ENCODE assay signal across 9 cellular contexts in genomic region chr5:176901260-176902101, GRCh38. TPM values are rescaled to one million over a fixed set of nuclear protein-coding genes. Genes with fewer than 3 reads are reported as not detected.
A peak's percentile ranks its signal among the peaks of the same experiment; 100 is the strongest.
DNase-seq lines count a peak whose midpoint lies in the region; ATAC-seq and TF ChIP-seq lines count a peak whose summit lies in the region.
"Had no signal": no experiment of that assay in that cellular context is flagged by ENCODE, and none has a peak within 500 bp of the region (broad histone marks: within the 10 kb centered on the region; RNA-seq: fewer than 3 reads in every experiment).

No MANE protein-coding gene starts in this region.

- intact Hi-C loops in naive thymus-derived CD4-positive, alpha-beta T cell (cut with micrococcal nuclease), result no loop called here

- POLR2A ChIA-PET in naive thymus-derived CD4-positive, alpha-beta T cell (lab: Charles Lee), result no interaction called here

- H3K9me3 Mint-ChIP-seq in naive thymus-derived CD4-positive, alpha-beta T cell, result no peaks in the 10 kb centered on the region
- no peaks in the 10 kb centered on the region for H3K9me3 Mint-ChIP-seq in endodermal cell

- H3K4me1 ChIP-seq in naive thymus-derived CD4-positive, alpha-beta T cell (ENCODE audit: control insufficient read depth in 2 of 2, insufficient read depth in 2 of 2, low read length in 2 of 2), result no peaks in the 10 kb centered on the region
- peaks cover 6% of the 10 kb centered on the region for H3K4me1 ChIP-seq in endodermal cell (ENCODE audit: control insufficient read depth, insufficient read depth, low read length)

- no peak overlapping the region for H3K27ac ChIP-seq in naive thymus-derived CD4-positive, alpha-beta T cell (ENCODE audit: low read depth, low read length)
- H3K27ac ChIP-seq in endodermal cell (ENCODE audit: low read depth, low read length), result no peak overlapping the region

- peak overlapping the region in 5 of 9 donors; percentile 21 to 63 (median 25) for H3K27ac Mint-ChIP-seq in naive thymus-derived CD4-positive, alpha-beta T cell
- no peak overlapping the region for H3K27ac Mint-ChIP-seq in endodermal cell

- no peak overlapping the region for H3K4me3 ChIP-seq in naive thymus-derived CD4-positive, alpha-beta T cell (ENCODE audit: low read length)
- H3K4me3 ChIP-seq in endodermal cell (ENCODE audit: low read length), result no peak overlapping the region

- H3K27me3 ChIP-seq in naive thymus-derived CD4-positive, alpha-beta T cell (ENCODE audit: control insufficient read depth in 2 of 2, insufficient read depth in 2 of 2, low read length in 2 of 2), result no peaks in the 10 kb centered on the region
- no peaks in the 10 kb centered on the region for H3K27me3 ChIP-seq in endodermal cell (ENCODE audit: control insufficient read depth, insufficient read depth, low read length, poor library complexity, severe bottlenecking)

- ATAC-seq in GM18508 (IDR thresholded peaks at IDR 0.05; ENCODE audit: insufficient read depth, unreplicated experiment) (peak; percentile 70), HG02610 (IDR thresholded peaks at IDR 0.05; ENCODE audit: unreplicated experiment) (peak; percentile 72), HG03108 (IDR thresholded peaks at IDR 0.05; ENCODE audit: unreplicated experiment) (no peak), HG03378 (IDR thresholded peaks at IDR 0.05; ENCODE audit: unreplicated experiment) (no peak)
- ATAC-seq in naive thymus-derived CD4-positive, alpha-beta T cell, result peak; percentile 54

- no peaks in the 10 kb centered on the region for H3K9me3 ChIP-seq in naive thymus-derived CD4-positive, alpha-beta T cell (ENCODE audit: control insufficient read depth in 2 of 3, low read length in 3 of 3)
- H3K9me3 ChIP-seq in endodermal cell (ENCODE audit: control insufficient read depth, low read length), result no peaks in the 10 kb centered on the region

- 93 to 94% methylated on average over 11 to 12 of the region's 12 CpGs for WGBS in endodermal cell (ENCODE audit: insufficient coverage in 1 of 2, insufficient read length in 1 of 2), 2 experiments

- H3K4me1 Mint-ChIP-seq in naive thymus-derived CD4-positive, alpha-beta T cell, result peaks cover 8 to 22% (median 15%) of the 10 kb centered on the region in 7 donors
- peaks cover 24% of the 10 kb centered on the region for H3K4me1 Mint-ChIP-seq in endodermal cell

- H3K36me3 ChIP-seq in naive thymus-derived CD4-positive, alpha-beta T cell (ENCODE audit: control insufficient read depth in 2 of 3, insufficient read depth in 3 of 3, low read length in 3 of 3), result peaks cover 4 to 36% (median 14%) of the 10 kb centered on the region in 3 experiments
- peaks cover 47% of the 10 kb centered on the region for H3K36me3 ChIP-seq in endodermal cell (ENCODE audit: control insufficient read depth, insufficient read depth, low read length)

- TF ChIP-seq CTCF in endodermal cell (conservative IDR thresholded peaks at IDR 0.05), result no peak

- H3K36me3 Mint-ChIP-seq in naive thymus-derived CD4-positive, alpha-beta T cell, result peaks cover 7 to 27% (median 21%) of the 10 kb centered on the region in 5 donors
- H3K36me3 Mint-ChIP-seq in endodermal cell (ENCODE audit: low read depth), result peaks cover 33% of the 10 kb centered on the region

- peaks cover 0 to 9% (median 0%) of the 10 kb centered on the region in 5 donors for H3K27me3 Mint-ChIP-seq in naive thymus-derived CD4-positive, alpha-beta T cell
- H3K27me3 Mint-ChIP-seq in endodermal cell (ENCODE audit: insufficient read depth), result no peaks in the 10 kb centered on the region

- CTCF ChIA-PET in naive thymus-derived CD4-positive, alpha-beta T cell (lab: Charles Lee), result no interaction called here

- peak; percentile 71 for DNase-seq in SKM-1 (lab: John Stamatoyannopoulos, UW; ENCODE audit: unreplicated experiment)
- no peak for DNase-seq in naive thymus-derived CD4-positive, alpha-beta T cell
- no peak for DNase-seq in endodermal cell
- DNase-seq in NCI-H2227 (lab: John Stamatoyannopoulos, UW; ENCODE audit: unreplicated experiment), result no peak

- H3K9ac ChIP-seq in endodermal cell (ENCODE audit: extremely low read depth, low read length, poor library complexity, severe bottlenecking), result no peak overlapping the region

- H3K4me3 Mint-ChIP-seq in naive thymus-derived CD4-positive, alpha-beta T cell, result no peak overlapping the region
- no peak overlapping the region for H3K4me3 Mint-ChIP-seq in endodermal cell

RNA-seq across cellular contexts. Expression of gene HK3, which starts 2.3 kb away (rescaled TPM):
- total RNA-seq in naive thymus-derived CD4-positive, alpha-beta T cell, result 100 to 1,000 TPM in 1 of 5 experiments, 10 to 100 TPM in 1, 1 to 10 TPM in 2, under 1 TPM in 1; 0.27 to 118 (median 2.6) TPM
- under 1 TPM in 1 of 2 donors, not detected in 1; 0.55 TPM for polyA plus RNA-seq in naive thymus-derived CD4-positive, alpha-beta T cell
- total RNA-seq in endodermal cell, result under 1 TPM in 1 of 2 donors, not detected in 1; 0.55 TPM
- polyA plus RNA-seq in endodermal cell (2013, experiment 1 of 2), result not detected
- polyA plus RNA-seq in endodermal cell (2013, experiment 2 of 2), result not detected
- polyA plus RNA-seq: keratinocyte had no signal

Comparison
In these comparisons a context has a peak if more than half of its experiments do, and no peak if none do; other contexts are left out.
1. ATAC-seq: peak in GM18508 (single experiment), HG02610 (single experiment) and naive thymus-derived CD4-positive, alpha-beta T cell (single experiment); none in HG03108 (single experiment) and HG03378 (single experiment).